1 cellular context compared by ENCODE assay signal in genomic region chr16:1782408-1783247, GRCh38.
TF ChIP-seq lines count a peak whose summit lies in the region.

Gene NUBP2 (plus strand): TSS chr16:1782960. CDS start chr16:1783021, 61 bp downstream.
Gene SPSB3 (minus strand): TSS chr16:1782571. CDS start chr16:1781483, 1,088 bp downstream.

TF ChIP-seq in GM12878, 131 proteins besides CTCF, POLR2A, EP300 and RAD21 (continued from another document and continues in another):
- TF ChIP-seq ETV6 (conservative IDR thresholded peaks at IDR 0.05 in 1 of 2, IDR thresholded peaks at IDR 0.05 in 1 of 2; ENCODE audit: borderline replicate concordance in 1 of 2, low read depth in 1 of 2) (no peak), PBX3 (IDR thresholded peaks at IDR 0.05; ENCODE audit: insufficient replicate concordance, low read depth, low read length) (peak; percentile 96), PML (IDR thresholded peaks at IDR 0.05; ENCODE audit: low read length) (no peak), IRF5 (IDR thresholded peaks at IDR 0.05; ENCODE audit: borderline replicate concordance) (no peak), SIN3A (IDR thresholded peaks at IDR 0.05; ENCODE audit: low read depth, low read length) (no peak; the same call in 1 of the 2 replicates), EED (IDR thresholded peaks at IDR 0.05; ENCODE audit: low read depth) (no peak), PKNOX1 (IDR thresholded peaks at IDR 0.05) (peak; percentile 100), USF1 (IDR thresholded peaks at IDR 0.05; ENCODE audit: borderline replicate concordance, extremely low read length, insufficient read depth, low read depth, low read length) (no peak), HDAC6 (IDR thresholded peaks at IDR 0.05; ENCODE audit: unreplicated experiment) (no peak), SKIL (IDR thresholded peaks at IDR 0.05; ENCODE audit: low read depth, poor library complexity, severe bottlenecking) (peak; percentile 65), CBX3 (IDR thresholded peaks at IDR 0.05; ENCODE audit: borderline replicate concordance, low read depth) (no peak), ZBED1 (IDR thresholded peaks at IDR 0.05; ENCODE audit: borderline replicate concordance) (no peak), POLR2AphosphoS2 (IDR thresholded peaks at IDR 0.05; ENCODE audit: low read depth, low read length) (peak; percentile 3; the same call in 1 of the 2 replicates), YY1 (IDR thresholded peaks at IDR 0.05; ENCODE audit: low read depth, low read length) (no peak), IKZF1 (conservative IDR thresholded peaks at IDR 0.05) (peak; percentile 54), CEBPZ (IDR thresholded peaks at IDR 0.05; ENCODE audit: low read depth, low read length) (peak; percentile 94), REST (IDR thresholded peaks at IDR 0.05; ENCODE audit: low read depth, low read length) (no peak), NR2C2 (IDR thresholded peaks at IDR 0.05; ENCODE audit: borderline replicate concordance, control insufficient read depth, insufficient read length, low read depth) (no peak), ZNF592 (IDR thresholded peaks at IDR 0.05) (peak; percentile 51; the same call in 1 of the 2 replicates), HSF1 (IDR thresholded peaks at IDR 0.05; ENCODE audit: low read depth, low read length) (no peak), SMC3 (IDR thresholded peaks at IDR 0.05; ENCODE audit: borderline replicate concordance, low read length) (no peak), MYC (IDR thresholded peaks at IDR 0.05; ENCODE audit: insufficient read depth, insufficient read length, insufficient replicate concordance, low read length, severe bottlenecking) (peak; percentile 81), E4F1 (IDR thresholded peaks at IDR 0.05; ENCODE audit: borderline replicate concordance, partially characterized antibody) (peak; percentile 75), CHD1 (IDR thresholded peaks at IDR 0.05; ENCODE audit: low read depth, low read length) (no peak), MLLT1 (IDR thresholded peaks at IDR 0.05) (0 out of 2 replicates have a peak, but pooled peaks have one; percentile 21)
